In genomic region chr6:28862077-28862476, GRCh38 we compare ENCODE assay signal across 23 cellular contexts.
"Had no signal": no experiment of that assay in that cellular context is flagged by ENCODE, and none has a peak within 500 bp of the region (broad histone marks: within the 10 kb centered on the region; RNA-seq: fewer than 3 reads in every experiment).

No MANE protein-coding gene starts in this region.

- H3K9me3 ChIP-seq: pancreas had no signal

- H3K79me2 ChIP-seq: hepatocyte had no signal

- H3K27ac Mint-ChIP-seq: activated CD8-positive, alpha-beta memory T cell treated with anti-CD3 and anti-CD28 coated beads, Interleukin-2, amount 10 ng/mL, durations not matched to agents 7 days and 5 days; activated CD8-positive, alpha-beta T cell treated with anti-CD3 and anti-CD28 coated beads for 36 hours had no signal

- H3K27me3 ChIP-seq: cardiac muscle cell, hepatocyte, pancreas, right atrium auricular region had no signal

- H3K4me3 Mint-ChIP-seq: activated CD4-positive, alpha-beta T cell treated with anti-CD3 and anti-CD28 coated beads, Interleukin-2, amount 10 ng/mL, durations not matched to agents 24 days and 14 days; activated CD8-positive, alpha-beta T cell treated with anti-CD3 and anti-CD28 coated beads for 36 hours had no signal

- ATAC-seq: activated CD4-positive, CD25-positive, alpha-beta regulatory T cell treated with anti-CD3 and anti-CD28 coated beads, Interleukin-2, amount 50 U/mL, for 24 hours; activated CD8-positive, alpha-beta memory T cell treated with anti-CD3 and anti-CD28 coated beads, Interleukin-2, amount 10 ng/mL, durations not matched to agents 7 days and 5 days; activated CD8-positive, alpha-beta T cell treated with anti-CD3 and anti-CD28 coated beads for 36 hours; left lobe of liver; lower lobe of right lung; mucosa of descending colon; pancreas; psoas muscle; stimulated activated naive CD8-positive, alpha-beta T cell treated with anti-CD3 and anti-CD28 coated beads, Interleukin-15, Interleukin-2, amounts not matched to agents 100 U/mL and 50 U/mL, for 24 hours had no signal

- FAIRE-seq: frontal cortex, pancreas had no signal

- H3K4me3 ChIP-seq: cardiac muscle cell, hepatocyte, lower lobe of right lung, mucosa of descending colon, pancreas, psoas muscle, right atrium auricular region had no signal

- H3K4me2 ChIP-seq: hepatocyte had no signal

- H3K36me3 ChIP-seq: cardiac muscle cell, lower lobe of right lung, pancreas, right atrium auricular region had no signal

- DNase-seq: activated CD4-positive, alpha-beta T cell treated with anti-CD3 and anti-CD28 coated beads, Interleukin-2, amount 10 ng/mL, durations not matched to agents 24 days and 14 days; activated CD8-positive, alpha-beta memory T cell treated with anti-CD3 and anti-CD28 coated beads, Interleukin-2, amount 10 ng/mL, durations not matched to agents 7 days and 5 days; activated CD8-positive, alpha-beta T cell treated with anti-CD3 and anti-CD28 coated beads for 36 hours; activated naive CD4-positive, alpha-beta T cell; activated T-cell treated with anti-CD3 and anti-CD28 coated beads for 4 hours; dermis blood vessel endothelial cell; effector CD8-positive, alpha-beta T cell; glutamatergic neuron; immature natural killer cell; lower lobe of right lung; mesendoderm; mucosa of descending colon; pancreas; psoas muscle; stimulated activated CD4-positive, alpha-beta T cell treated with anti-CD3 and anti-CD28 coated beads, Interleukin-4, amount 100 ng/mL, for 24 hours; stimulated activated naive CD8-positive, alpha-beta T cell treated with anti-CD3 and anti-CD28 coated beads, Interleukin-15, Interleukin-2, amounts not matched to agents 100 U/mL and 50 U/mL, for 24 hours; T-helper 2 cell had no signal

- H3K4me1 ChIP-seq: psoas muscle had no signal

- H3K27ac ChIP-seq: cardiac muscle cell, hepatocyte, lower lobe of right lung, pancreas, psoas muscle, right atrium auricular region had no signal

- H2AFZ ChIP-seq: hepatocyte had no signal
